ENCODE assay signal across 21 cellular contexts in the genomic region with DNA sequence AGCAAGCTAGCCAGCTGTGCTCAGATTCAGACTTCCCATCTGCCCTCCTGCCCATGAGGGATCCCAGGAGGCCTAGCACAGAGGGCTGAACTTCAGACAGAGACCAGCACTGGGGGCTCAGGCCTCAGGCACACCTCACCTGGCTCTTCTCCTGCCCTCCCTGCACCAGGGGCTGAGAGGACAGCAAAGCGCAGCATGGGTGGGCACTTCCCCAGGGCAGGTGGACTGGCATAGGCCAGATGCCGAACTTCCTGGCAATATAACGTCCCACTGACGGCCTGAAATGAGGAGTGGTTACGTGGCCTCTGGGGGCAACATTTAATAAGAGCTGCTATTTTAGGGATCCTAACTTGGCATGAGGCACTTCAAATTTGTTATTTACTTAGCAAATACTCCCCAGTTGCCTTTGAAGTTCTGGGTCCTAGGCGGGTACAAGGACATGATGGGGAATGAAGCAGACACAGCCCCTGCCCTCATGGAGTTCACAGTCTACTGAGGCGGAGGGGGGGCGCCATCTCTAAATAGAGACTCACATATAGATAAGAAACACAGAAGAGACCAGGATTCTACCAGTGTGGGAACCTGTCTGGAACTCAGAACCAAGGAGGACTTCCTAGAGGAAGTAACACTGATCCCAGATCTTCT.
"Had no signal": no experiment of that assay in that cellular context is flagged by ENCODE, and none has a peak within 500 bp of the region (broad histone marks: within the 10 kb centered on the region; RNA-seq: fewer than 3 reads in every experiment).

No MANE protein-coding gene starts in this region.

- ATAC-seq: left ventricle myocardium superior, mucosa of descending colon, pancreas had no signal

- H3K9me3 Mint-ChIP-seq: activated CD4-positive, alpha-beta memory T cell treated with anti-CD3 and anti-CD28 coated beads, Interleukin-2, amount 10 ng/mL, durations not matched to agents 7 days and 5 days; activated T-helper 2 cell treated with anti-CD3 and anti-CD28 coated beads, Interferon-gamma antibody, Interleukin-2, Interleukin-4, amounts not matched to agents 10 μg/mL and 5 μg/mL and 100 μg/mL, durations not matched to agents 14 hours and 24 hours and 36 hours; naive B cell had no signal

- H3K27ac Mint-ChIP-seq: activated CD4-positive, alpha-beta memory T cell treated with anti-CD3 and anti-CD28 coated beads, Interleukin-2, amount 10 ng/mL, durations not matched to agents 7 days and 5 days; activated T-helper 2 cell treated with anti-CD3 and anti-CD28 coated beads, Interferon-gamma antibody, Interleukin-2, Interleukin-4, amounts not matched to agents 10 μg/mL and 5 μg/mL and 100 μg/mL, durations not matched to agents 14 hours and 24 hours and 36 hours; naive B cell had no signal

- H3K27me3 Mint-ChIP-seq: activated CD4-positive, alpha-beta memory T cell treated with anti-CD3 and anti-CD28 coated beads, Interleukin-2, amount 10 ng/mL, durations not matched to agents 7 days and 5 days had no signal

- H3K4me1 ChIP-seq: uterus had no signal

- H3K9me3 ChIP-seq: mucosa of descending colon, pancreas, tibial artery, uterus had no signal

- DNase-seq: activated CD4-positive, alpha-beta memory T cell treated with anti-CD3 and anti-CD28 coated beads, Interleukin-2, amount 10 ng/mL, durations not matched to agents 7 days and 5 days; activated CD4-positive, alpha-beta T cell treated with anti-CD3 and anti-CD28 coated beads for 1 hour; activated naive CD4-positive, alpha-beta T cell treated with Interleukin-2 at 50 U/mL for 16 hours; activated T-cell treated with anti-CD3 and anti-CD28 coated beads, Interleukin-2, amount 50 U/mL, for 1 hour; brain microvascular endothelial cell; central memory CD4-positive, alpha-beta T cell; dorsolateral prefrontal cortex; erythroblast; foreskin melanocyte; head of caudate nucleus; naive B cell; stimulated activated CD8-positive, alpha-beta memory T cell treated with anti-CD3 and anti-CD28 coated beads, Interleukin-4, amount 100 ng/mL, for 48 hours; stimulated activated naive CD4-positive, alpha-beta T cell treated with Interleukin-2 at 50 U/mL for 16 hours; tibial artery; uterus; WERI-Rb-1 had no signal

- FAIRE-seq: colon, pancreas had no signal

- H3K4me3 Mint-ChIP-seq: activated CD4-positive, alpha-beta memory T cell treated with anti-CD3 and anti-CD28 coated beads, Interleukin-2, amount 10 ng/mL, durations not matched to agents 7 days and 5 days; naive B cell had no signal

- H3K36me3 ChIP-seq: brain microvascular endothelial cell, pancreas, tibial artery, uterus, WERI-Rb-1 had no signal

- H3K4me3 ChIP-seq: dorsolateral prefrontal cortex, mucosa of descending colon, pancreas, tibial artery, uterus had no signal

- H3K27ac ChIP-seq: brain microvascular endothelial cell, pancreas, tibial artery, uterus had no signal

- H3K27me3 ChIP-seq: brain microvascular endothelial cell, dorsolateral prefrontal cortex, pancreas, tibial artery, uterus had no signal

- H3K4me1 Mint-ChIP-seq: activated CD4-positive, alpha-beta memory T cell treated with anti-CD3 and anti-CD28 coated beads, Interleukin-2, amount 10 ng/mL, durations not matched to agents 7 days and 5 days; naive B cell had no signal
